15 cellular contexts compared by ENCODE assay signal in the genomic region with DNA sequence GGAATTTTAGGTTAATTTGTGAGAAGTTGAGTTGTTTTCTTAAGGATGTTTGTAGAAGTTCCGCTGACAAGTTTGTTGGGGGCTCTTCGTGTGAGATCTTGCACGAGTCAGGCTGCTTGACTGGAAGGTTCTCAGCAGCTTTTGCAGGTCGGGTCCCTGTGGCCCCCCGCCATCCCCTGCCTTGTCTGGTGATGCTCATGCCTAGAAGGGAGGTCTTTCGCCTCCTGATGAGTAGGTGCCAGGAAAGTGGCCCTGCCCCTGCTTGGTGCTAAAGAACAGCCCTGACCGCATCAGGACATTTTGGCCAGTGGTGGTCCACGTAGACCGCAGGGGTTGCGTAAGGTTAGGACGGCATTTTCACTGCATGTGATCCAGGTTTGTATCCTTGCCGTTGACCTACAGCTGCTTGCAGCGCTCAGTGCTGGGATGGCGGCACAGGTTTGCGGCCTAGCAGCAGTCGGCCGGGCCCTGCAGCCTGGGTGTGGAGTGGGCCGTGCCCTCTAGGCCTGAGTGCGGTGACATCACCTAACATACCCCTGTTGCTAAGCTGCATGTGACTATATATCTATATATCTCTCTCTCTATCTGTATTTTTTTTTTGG.
DNase-seq lines count a peak whose midpoint lies in the region; ATAC-seq, FAIRE-seq and TF ChIP-seq lines count a peak whose summit lies in the region.
"Had no signal": no experiment of that assay in that cellular context is flagged by ENCODE, and none has a peak within 500 bp of the region (broad histone marks: within the 10 kb centered on the region; RNA-seq: fewer than 3 reads in every experiment).

No MANE protein-coding gene starts in this region.

- H3K4me1 ChIP-seq in K562 (replicated peaks in 1 of 2; ENCODE audit: control insufficient read depth in 2 of 2, insufficient read depth in 2 of 2, low read length in 2 of 2), result peaks cover 47 to 81% of the 10 kb centered on the region in 2 experiments
- H3K4me1 ChIP-seq in lung (ENCODE audit: control insufficient read depth in 2 of 2, insufficient read depth in 2 of 2, low read length in 2 of 2), result peaks cover 0 to 6% of the 10 kb centered on the region in 2 donors
- H3K4me1 ChIP-seq in stomach, result peaks cover 0 to 33% (median 16%) of the 10 kb centered on the region in 4 donors

- intact Hi-C loops in K562 (cut with micrococcal nuclease), result loop anchor here (5.0 kb wide), 1 partner anchor 102 kb away; no protein-coding TSS in a partner anchor
- intact Hi-C loops in stomach (cut with DNase I; ENCODE audit: low total_unique reads), result no loop called here
- intact Hi-C loops in activated CD4-positive, alpha-beta memory T cell treated with anti-CD3 and anti-CD28 coated beads for 36 hours (cut with micrococcal nuclease), result no loop called here

- peaks cover 36% of the 10 kb centered on the region for H3K36me3 Mint-ChIP-seq in HFFc6 (ENCODE audit: low read depth)
- peaks cover 18% of the 10 kb centered on the region for H3K36me3 Mint-ChIP-seq in activated CD4-positive, alpha-beta memory T cell treated with anti-CD3 and anti-CD28 coated beads for 36 hours

- TF ChIP-seq CTCF in HFFc6 (IDR thresholded peaks at IDR 0.05) (no peak), K562 (IDR thresholded peaks at IDR 0.05 in 2 of 3, conservative IDR thresholded peaks at IDR 0.05 in 1 of 3; ENCODE audit: insufficient read depth in 2 of 3, low read depth in 1 of 3, low read length in 3 of 3) (no peak), lung (IDR thresholded peaks at IDR 0.05; ENCODE audit: control extremely low read depth, extremely low read depth) (no peak), stomach (IDR thresholded peaks at IDR 0.05) (no peak)

- no TSS peak for BruUV-seq in K562 (replicated peaks; lab: Mats Ljungman, UMichigan)

- H3K9me3 ChIP-seq in K562 (replicated peaks; ENCODE audit: control insufficient read depth, insufficient read depth, low read depth, low read length) (no peaks in the 10 kb centered on the region), lung (ENCODE audit: control insufficient read depth in 2 of 2, insufficient read depth in 1 of 2, low read length in 1 of 2) (no peaks in the 10 kb centered on the region), stomach (no peaks in the 10 kb centered on the region)
- H3K9me3 ChIP-seq: ovary had no signal

- FAIRE-seq in K562 (lab: Jason Lieb, UNC), result no peak
- FAIRE-seq: bronchial epithelial cell, GM12891 had no signal

- CTCF ChIA-PET in K562 (lab: Yijun Ruan, JAX; ENCODE audit: low intra/inter-chr PET ratio), result no interaction called here
- CTCF ChIA-PET in activated CD4-positive, alpha-beta memory T cell treated with anti-CD3 and anti-CD28 coated beads for 36 hours (lab: Charles Lee), result interaction anchor here (1.4 kb wide), 1 partner anchor 12 kb away, joined by 4 read pairs; no protein-coding TSS in a partner anchor

- H4K20me1 ChIP-seq in K562 (replicated peaks; ENCODE audit: control insufficient read depth, insufficient read depth, low read length), result no peaks in the 10 kb centered on the region

- H3K4me3 ChIP-seq in K562 (no peak overlapping the region), lung (no peak overlapping the region), stomach (no peak overlapping the region)
- H3K4me3 ChIP-seq: ovary had no signal

- H3K79me2 ChIP-seq in K562 (ENCODE audit: control insufficient read depth, insufficient read depth, low read length), result peaks cover 48% of the 10 kb centered on the region

- DNase-seq in HFFc6 (no peak), K562 (ENCODE audit: extremely low read depth in 1 of 4, low spot score in 3 of 4) (no peak), lung (ENCODE audit: low spot score) (no peak), stomach (no peak), NCI-H526 treated with DMSO at 0.1 percent for 48 hours (lab: John Stamatoyannopoulos, UW) (no peak), SKM-1 (lab: John Stamatoyannopoulos, UW; ENCODE audit: unreplicated experiment) (no peak)
- DNase-seq in activated CD4-positive, alpha-beta memory T cell treated with anti-CD3 and anti-CD28 coated beads for 36 hours, result no peak
- DNase-seq: activated CD8-positive, alpha-beta T cell treated with anti-CD3 and anti-CD28 coated beads for 36 hours; NCI-H1417 treated with DMSO at 0.1 percent for 48 hours; NCI-H69; RPMI8226; stimulated activated CD8-positive, alpha-beta memory T cell treated with anti-CD3 and anti-CD28 coated beads, Interleukin-4, amount 100 ng/mL, for 48 hours had no signal

- ATAC-seq in K562 (no peak), lung (ENCODE audit: insufficient read depth, low FRiP score) (no peak)
- ATAC-seq: activated CD8-positive, alpha-beta T cell treated with anti-CD3 and anti-CD28 coated beads for 36 hours had no signal

- H3K4me3 Mint-ChIP-seq in HFFc6, result peak overlapping the region; percentile 85
- H3K4me3 Mint-ChIP-seq in activated CD4-positive, alpha-beta memory T cell treated with anti-CD3 and anti-CD28 coated beads for 36 hours, result no peak overlapping the region
- H3K4me3 Mint-ChIP-seq: activated CD8-positive, alpha-beta T cell treated with anti-CD3 and anti-CD28 coated beads for 36 hours had no signal

- H3K27ac Mint-ChIP-seq in HFFc6, result peak overlapping the region; percentile 94
- H3K27ac Mint-ChIP-seq in activated CD4-positive, alpha-beta memory T cell treated with anti-CD3 and anti-CD28 coated beads for 36 hours, result no peak overlapping the region
- H3K27ac Mint-ChIP-seq: activated CD8-positive, alpha-beta T cell treated with anti-CD3 and anti-CD28 coated beads for 36 hours had no signal

- TF ChIP-seq POLR2A in K562 (conservative IDR thresholded peaks at IDR 0.05), result no peak
- TF ChIP-seq POLR2A in stomach (IDR thresholded peaks at IDR 0.05), result no peak

- no peak overlapping the region for H3K4me2 ChIP-seq in K562 (ENCODE audit: insufficient read depth, low read length)

- TF ChIP-seq EP300 in K562 (IDR thresholded peaks at IDR 0.05; ENCODE audit: low read length), result no peak
- TF ChIP-seq EP300 in stomach (IDR thresholded peaks at IDR 0.05), result no peak

- no peaks in the 10 kb centered on the region; the same call in 1 of the 2 replicates for H3K9me3 Mint-ChIP-seq in HFFc6
- H3K9me3 Mint-ChIP-seq in activated CD4-positive, alpha-beta memory T cell treated with anti-CD3 and anti-CD28 coated beads for 36 hours, result no peaks in the 10 kb centered on the region
- H3K9me3 Mint-ChIP-seq: activated CD8-positive, alpha-beta T cell treated with anti-CD3 and anti-CD28 coated beads for 36 hours had no signal

- in situ Hi-C loops in K562 (cut with MboI), result no loop called here

- H3K27ac ChIP-seq in K562 (ENCODE audit: extremely low read depth, low read depth, low read length) (peak overlapping the region; percentile 74), lung (ENCODE audit: low read depth in 1 of 2, low read length in 1 of 2) (peak overlapping the region; percentile 8 to 65), stomach (peak overlapping the region in 3 of 5 donors; percentile 42 to 66 (median 48))
- H3K27ac ChIP-seq: ovary had no signal

- peaks cover 62% of the 10 kb centered on the region for H3K4me1 Mint-ChIP-seq in HFFc6 (ENCODE audit: low read depth)
- H3K4me1 Mint-ChIP-seq in activated CD4-positive, alpha-beta memory T cell treated with anti-CD3 and anti-CD28 coated beads for 36 hours (ENCODE audit: low read depth), result peaks cover 8% of the 10 kb centered on the region

- no peak overlapping the region for H2AFZ ChIP-seq in K562 (ENCODE audit: low read depth, low read length)

- H3K9me1 ChIP-seq in K562 (ENCODE audit: control insufficient read depth, insufficient read depth, low read length), result peaks cover 12% of the 10 kb centered on the region

- H3K9ac ChIP-seq in K562 (ENCODE audit: insufficient read depth in 1 of 2, low read depth in 2 of 2, low read length in 2 of 2), result peak overlapping the region; percentile 53 to 80; a peak in 3 of 4 replicates

- H3K27me3 ChIP-seq in K562 (ENCODE audit: control insufficient read depth in 2 of 2, insufficient read depth in 2 of 2, low read length in 2 of 2) (no peaks in the 10 kb centered on the region), lung (ENCODE audit: control insufficient read depth, insufficient read depth) (no peaks in the 10 kb centered on the region), stomach (no peaks in the 10 kb centered on the region)
- H3K27me3 ChIP-seq: ovary had no signal

- WGBS in K562 (ENCODE audit: insufficient coverage, low coverage, missing lambda C conversion rate), result 92% methylated on average over 18 of the region's 19 CpGs
- 90 to 93% methylated on average over 18 to 19 of the region's 19 CpGs for WGBS in lung, 2 donors
- WGBS in stomach, 5 donors, result 90 to 95% (median 94%) methylated on average over 19 of the region's 19 CpGs

- peaks cover 45% of the 10 kb centered on the region; the same call in 2 of the 3 replicates for H3K36me3 ChIP-seq in K562 (ENCODE audit: control insufficient read depth, insufficient read depth, low read length)
- peaks cover 0 to 25% of the 10 kb centered on the region in 2 donors for H3K36me3 ChIP-seq in lung (ENCODE audit: control insufficient read depth in 2 of 2, insufficient read depth in 2 of 2, low read length in 2 of 2)
- peaks cover 15 to 67% (median 58%) of the 10 kb centered on the region in 4 donors for H3K36me3 ChIP-seq in stomach
- H3K36me3 ChIP-seq: ovary had no signal

- POLR2A ChIA-PET in K562 (lab: Yijun Ruan, JAX), result no interaction called here
- POLR2A ChIA-PET in activated CD4-positive, alpha-beta memory T cell treated with anti-CD3 and anti-CD28 coated beads for 36 hours (lab: Charles Lee), result no interaction called here

- H3K27me3 Mint-ChIP-seq in HFFc6 (ENCODE audit: insufficient read depth), result peaks cover 8% of the 10 kb centered on the region; the same call in 1 of the 2 replicates
- H3K27me3 Mint-ChIP-seq in activated CD4-positive, alpha-beta memory T cell treated with anti-CD3 and anti-CD28 coated beads for 36 hours, result no peaks in the 10 kb centered on the region
- H3K27me3 Mint-ChIP-seq: activated CD8-positive, alpha-beta T cell treated with anti-CD3 and anti-CD28 coated beads for 36 hours had no signal

- TF ChIP-seq RAD21 in K562 (CRISPR knock-in tag; conservative IDR thresholded peaks at IDR 0.05 in 1 of 2, IDR thresholded peaks at IDR 0.05 in 1 of 2), result no peak

TF ChIP-seq in K562, 482 proteins besides CTCF, POLR2A, EP300 and RAD21 (continues in another document):
- TF ChIP-seq ETV6 (IDR thresholded peaks at IDR 0.05; ENCODE audit: borderline replicate concordance in 1 of 2, low read depth in 2 of 2, low read length in 1 of 2) (no peak), ETV6 (CRISPR knock-in tag; IDR thresholded peaks at IDR 0.05; ENCODE audit: borderline replicate concordance) (no peak), CC2D1A (IDR thresholded peaks at IDR 0.05) (no peak), ZBTB7A (IDR thresholded peaks at IDR 0.05; ENCODE audit: borderline replicate concordance, control insufficient read depth, low read depth, low read length) (0 out of 2 replicates have a peak, but pooled peaks have one; percentile 35), SREBF2 (CRISPR knock-in tag; IDR thresholded peaks at IDR 0.05) (no peak), ZNF134 (CRISPR knock-in tag; conservative IDR thresholded peaks at IDR 0.05) (no peak), FOS (IDR thresholded peaks at IDR 0.05; ENCODE audit: extremely low read depth, insufficient read length) (no peak), ATF1 (CRISPR knock-in tag; IDR thresholded peaks at IDR 0.05) (no peak), ATF1 (tag; IDR thresholded peaks at IDR 0.05) (no peak), HIVEP1 (CRISPR knock-in tag; IDR thresholded peaks at IDR 0.05) (no peak)
